Comparison of ENCODE assay signal across 8 cellular contexts in genomic region chr11:2269601-2270321, GRCh38. TPM values are rescaled to one million over a fixed set of nuclear protein-coding genes. Genes with fewer than 3 reads are reported as not detected.
DNase-seq lines count a peak whose midpoint lies in the region; ATAC-seq, FAIRE-seq and TF ChIP-seq lines count a peak whose summit lies in the region.

No MANE protein-coding gene starts in this region.

- no peak for ATAC-seq in Panc1

- no peak for TF ChIP-seq CTCF in GM13977 (IDR thresholded peaks at IDR 0.05; ENCODE audit: extremely low read depth, insufficient read depth, missing control alignments)
- no peak for TF ChIP-seq CTCF in Panc1 (IDR thresholded peaks at IDR 0.05)
- peak in 2 of 3 experiments; percentile 46 to 76 for TF ChIP-seq CTCF in keratinocyte (optimal IDR thresholded peaks at IDR 0.05 in 1 of 3, IDR thresholded peaks at IDR 0.05 in 1 of 3, conservative IDR thresholded peaks at IDR 0.05 in 1 of 3; ENCODE audit: extremely low read depth in 1 of 3, insufficient read depth in 2 of 3, low read length in 3 of 3)
- TF ChIP-seq CTCF in GM10248 (IDR thresholded peaks at IDR 0.05; ENCODE audit: control extremely low read depth, extremely low read depth, low read depth, missing control alignments) = no peak

- in situ Hi-C loops in GM13977 (cut with MboI; ENCODE audit: low pct_unique_long_range_greater_than_20kb, low sequenced_read_pairs, unreplicated experiment) (no loop called here), Panc1 (cut with HindIII; ENCODE audit: low pct_unique_long_range_greater_than_20kb, low sequenced_read_pairs) (no loop called here)

- H3K27me3 ChIP-seq in Panc1 (ENCODE audit: control insufficient read depth, insufficient read depth, low read length) (peaks cover 5% of the 10 kb centered on the region), keratinocyte (ENCODE audit: control insufficient read depth, extremely low read depth, insufficient read depth, low read length) (peaks cover 46% of the 10 kb centered on the region)

- intact Hi-C loops in Panc1 (cut with micrococcal nuclease; ENCODE audit: unreplicated experiment) = no loop called here

- no peak overlapping the region for H3K9ac ChIP-seq in keratinocyte (ENCODE audit: control insufficient read depth, extremely low read depth, insufficient read depth, low read length)

- CTCF ChIA-PET in Panc1 (lab: Charles Lee) = no interaction called here
- CTCF ChIA-PET in GM10248 (lab: Yijun Ruan, JAX) = no interaction called here

- H3K9me3 ChIP-seq in Panc1 (ENCODE audit: control insufficient read depth, insufficient read depth, low read depth, low read length) = no peaks in the 10 kb centered on the region
- no peaks in the 10 kb centered on the region for H3K9me3 ChIP-seq in keratinocyte (ENCODE audit: control insufficient read depth, low read depth, low read length)

- H2AFZ ChIP-seq in keratinocyte (ENCODE audit: control insufficient read depth, low read length) = peak overlapping the region; percentile 19

- H3K27ac ChIP-seq in Panc1 (ENCODE audit: low read length) (no peak overlapping the region), keratinocyte (ENCODE audit: control insufficient read depth, insufficient read depth, low read length) (no peak overlapping the region)

- peak overlapping the region; percentile 52 for H3K4me2 ChIP-seq in keratinocyte (ENCODE audit: control insufficient read depth, extremely low read depth, insufficient read depth, low read depth, low read length)

- no TSS peak for BruUV-seq in Panc1 (replicated peaks; lab: Mats Ljungman, UMichigan)

- peak overlapping the region; percentile 49 to 66 for H3K4me3 ChIP-seq in Panc1 (ENCODE audit: low read depth in 2 of 2, low read length in 2 of 2)
- H3K4me3 ChIP-seq in keratinocyte (ENCODE audit: control insufficient read depth in 2 of 3, extremely low read depth in 1 of 3, insufficient read depth in 2 of 3, low read depth in 1 of 3, low read length in 3 of 3) = peak overlapping the region in 2 of 3 experiments; percentile 27 to 51

- no peak for FAIRE-seq in keratinocyte (lab: Jason Lieb, UNC)

- no peaks in the 10 kb centered on the region for H3K4me1 ChIP-seq in Panc1 (ENCODE audit: control insufficient read depth, insufficient read depth, low read length)
- peaks cover 3% of the 10 kb centered on the region for H3K4me1 ChIP-seq in keratinocyte (ENCODE audit: control insufficient read depth, extremely low read depth, insufficient read depth, low read length)

- POLR2A ChIA-PET in Panc1 (lab: Charles Lee) (no interaction called here), GM10248 (lab: Yijun Ruan, JAX) (no interaction called here)

- DNase-seq in GM13977 (ENCODE audit: low spot score) = peak; percentile 44
- no peak for DNase-seq in Panc1 (ENCODE audit: low read depth, low spot score)
- DNase-seq in central memory CD4-positive, alpha-beta T cell = peak; percentile 24
- DNase-seq in keratinocyte (ENCODE audit: low read depth, low spot score) = no peak
- peak; percentile 35 to 43 for DNase-seq in stimulated activated CD4-positive, alpha-beta T cell treated with anti-CD3 and anti-CD28 coated beads, Interleukin-4, amount 100 ng/mL, for 4 hours
- DNase-seq in GM10248 (ENCODE audit: extremely low spot score) = no peak
- DNase-seq in cerebellar nuclear complex (lab: John Stamatoyannopoulos, UW) = no peak
- DNase-seq in SKM-1 treated with dmso at 0.1 percent for 144 hours (lab: John Stamatoyannopoulos, UW; ENCODE audit: unreplicated experiment) = no peak

- no peaks in the 10 kb centered on the region for H4K20me1 ChIP-seq in keratinocyte (ENCODE audit: control insufficient read depth, extremely low read depth, insufficient read depth, low read length)

- H3K9me1 ChIP-seq in keratinocyte (ENCODE audit: control insufficient read depth, extremely low read depth, insufficient read depth, low read length) = no peaks in the 10 kb centered on the region

- dilution Hi-C loops in keratinocyte (cut with MboI; ENCODE audit: extremely low pct_ligation_motif_present, low sequenced_read_pairs) = no loop called here

- no peaks in the 10 kb centered on the region for H3K36me3 ChIP-seq in Panc1 (ENCODE audit: control insufficient read depth, insufficient read depth, low read length)
- H3K36me3 ChIP-seq in keratinocyte (ENCODE audit: control insufficient read depth in 2 of 2, extremely low read depth in 1 of 2, insufficient read depth in 2 of 2, low read length in 2 of 2) = no peaks in the 10 kb centered on the region

- H3K79me2 ChIP-seq in keratinocyte (ENCODE audit: control insufficient read depth, insufficient read depth, low read length) = no peaks in the 10 kb centered on the region

RNA-seq across cellular contexts. Expression of gene ASCL2, which starts 0.6 kb away (rescaled TPM):
- total RNA-seq in Panc1 (2021; ENCODE audit: unreplicated experiment) = not detected
- not detected for polyA plus RNA-seq in Panc1 (2012; ENCODE audit: insufficient read length)
- polyA plus RNA-seq in keratinocyte = 0.07 to 0.36 TPM (median 0.26 TPM) in 3 replicates
- not detected for polyA plus RNA-seq in keratinocyte (2011; ENCODE audit: low read depth)
- polyA plus RNA-seq in keratinocyte (2011; cell fraction: cytosol; rRNA removed) = 0.19 TPM in 1 of 2 replicates, not detected in the other
- polyA plus RNA-seq in keratinocyte (2011; cell fraction: nucleus; rRNA removed) = 0.07 TPM in 1 of 2 replicates, not detected in the other
- polyA plus RNA-seq in keratinocyte (2012; ENCODE audit: low replicate concordance) = 0.09 TPM in 1 of 2 replicates, not detected in the other
- 0.10 to 0.13 TPM in 2 of 3 replicates, not detected in the other for polyA minus RNA-seq in keratinocyte
- not detected for polyA minus RNA-seq in keratinocyte (2011; cell fraction: cytosol; rRNA and poly(A)+ RNA removed)
- not detected in 2 replicates for polyA minus RNA-seq in keratinocyte (2011; cell fraction: nucleus; rRNA and poly(A)+ RNA removed)

RNA-seq across cellular contexts. Expression of gene C11orf21, which starts 32.0 kb away (rescaled TPM):
- total RNA-seq in Panc1 (2021; ENCODE audit: unreplicated experiment) = 0.31 TPM
- not detected for polyA plus RNA-seq in Panc1 (2012; ENCODE audit: insufficient read length)
- polyA plus RNA-seq in keratinocyte = not detected in 3 replicates
- not detected for polyA plus RNA-seq in keratinocyte (2011; ENCODE audit: low read depth)
- polyA plus RNA-seq in keratinocyte (2011; cell fraction: cytosol; rRNA removed) = not detected in 2 replicates
- polyA plus RNA-seq in keratinocyte (2011; cell fraction: nucleus; rRNA removed) = not detected in 2 replicates
- polyA plus RNA-seq in keratinocyte (2012; ENCODE audit: low replicate concordance) = not detected in 2 replicates
- not detected in 3 replicates for polyA minus RNA-seq in keratinocyte
- not detected for polyA minus RNA-seq in keratinocyte (2011; cell fraction: cytosol; rRNA and poly(A)+ RNA removed)
- polyA minus RNA-seq in keratinocyte (2011; cell fraction: nucleus; rRNA and poly(A)+ RNA removed) = not detected in 2 replicates

RNA-seq across cellular contexts. Expression of gene TSPAN32, which starts 32.1 kb away (rescaled TPM):
- not detected for total RNA-seq in Panc1 (2021; ENCODE audit: unreplicated experiment)
- 0.16 TPM for polyA plus RNA-seq in Panc1 (2012; ENCODE audit: insufficient read length)
- not detected in 3 replicates for polyA plus RNA-seq in keratinocyte
- polyA plus RNA-seq in keratinocyte (2011; ENCODE audit: low read depth) = not detected
- polyA plus RNA-seq in keratinocyte (2011; cell fraction: cytosol; rRNA removed) = not detected in 2 replicates
- not detected in 2 replicates for polyA plus RNA-seq in keratinocyte (2011; cell fraction: nucleus; rRNA removed)
- polyA plus RNA-seq in keratinocyte (2012; ENCODE audit: low replicate concordance) = not detected in 2 replicates
- not detected in 3 replicates for polyA minus RNA-seq in keratinocyte
- not detected for polyA minus RNA-seq in keratinocyte (2011; cell fraction: cytosol; rRNA and poly(A)+ RNA removed)
- polyA minus RNA-seq in keratinocyte (2011; cell fraction: nucleus; rRNA and poly(A)+ RNA removed) = not detected in 2 replicates

Comparison
In these comparisons a context has a peak if more than half of its experiments do, and no peak if none do; other contexts are left out.
1. DNase-seq: peak in GM13977 (single experiment), central memory CD4-positive, alpha-beta T cell (single experiment) and stimulated activated CD4-positive, alpha-beta T cell treated with anti-CD3 and anti-CD28 coated beads, Interleukin-4, amount 100 ng/mL, for 4 hours (2 of 2); none in Panc1 (single experiment), keratinocyte (single experiment), GM10248 (single experiment), cerebellar nuclear complex (0 of 2) and SKM-1 treated with dmso at 0.1 percent for 144 hours (single experiment).
2. CTCF ChIP-seq: peak in keratinocyte (2 of 3); none in GM13977 (single experiment), Panc1 (single experiment) and GM10248 (single experiment).